Comparison of ENCODE assay signal across 10 cellular contexts in the genomic region with DNA sequence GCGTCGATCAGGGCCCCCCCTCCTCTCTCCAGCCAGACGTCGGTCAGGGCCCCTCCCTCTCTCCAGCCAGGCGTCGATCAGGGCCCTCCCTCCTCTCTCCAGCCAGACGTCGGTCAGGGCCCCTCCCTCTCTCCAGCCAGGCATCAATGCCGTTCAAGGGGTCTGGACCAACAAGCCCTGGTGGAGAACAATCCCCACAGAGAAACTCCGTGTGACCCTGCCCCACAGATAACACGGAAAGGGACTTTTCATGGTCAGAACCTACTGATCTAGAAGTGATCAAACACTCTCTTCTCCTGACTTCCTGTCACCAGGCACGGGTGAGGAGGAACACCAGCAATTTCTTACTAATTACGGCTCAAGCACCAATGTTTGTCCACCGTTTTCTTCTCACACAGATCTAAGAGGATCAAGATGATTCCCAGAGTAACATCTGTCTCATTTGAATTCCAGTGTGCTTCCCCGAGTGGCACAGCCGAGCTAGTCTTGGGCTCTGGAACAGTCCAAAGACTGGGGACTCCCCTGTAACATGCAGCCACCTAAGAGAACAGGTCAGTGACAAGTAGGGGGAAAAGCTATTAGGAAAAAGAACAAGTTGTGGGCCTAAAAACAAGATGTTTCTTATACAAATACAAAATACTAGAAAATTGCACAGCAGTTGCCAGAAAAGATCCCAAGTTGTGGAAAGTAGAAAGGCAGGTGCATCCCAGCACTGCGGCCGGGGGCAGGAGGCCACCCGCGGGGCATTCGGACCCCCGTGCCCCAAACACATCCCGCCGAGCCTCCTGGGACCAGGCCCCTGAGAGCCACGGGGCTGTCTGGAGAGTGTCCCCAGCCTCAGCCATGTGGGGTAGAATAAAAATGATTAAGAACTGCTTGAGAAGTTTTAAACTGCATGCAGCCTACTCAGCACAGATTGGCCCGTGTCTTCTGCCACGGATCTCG. TPM values are rescaled to one million over a fixed set of nuclear protein-coding genes. Genes with fewer than 3 reads are reported as not detected.
DNase-seq lines count a peak whose midpoint lies in the region; TF ChIP-seq lines count a peak whose summit lies in the region.
"Had no signal": no experiment of that assay in that cellular context is flagged by ENCODE, and none has a peak within 500 bp of the region (broad histone marks: within the 10 kb centered on the region; RNA-seq: fewer than 3 reads in every experiment).

No MANE protein-coding gene starts in this region.

- H3K36me3 ChIP-seq in CD4-positive, alpha-beta memory T cell (ENCODE audit: insufficient read depth, low read length) = peaks cover 17% of the 10 kb centered on the region
- H3K36me3 ChIP-seq in endodermal cell (ENCODE audit: control insufficient read depth, insufficient read depth, low read length) = no peaks in the 10 kb centered on the region

- H3K4me3 Mint-ChIP-seq in CD4-positive, alpha-beta memory T cell = peak overlapping the region; percentile 82 to 95 (median 84)
- H3K4me3 Mint-ChIP-seq in endodermal cell = no peak overlapping the region

- 73 to 80% methylated on average over 19 to 26 of the region's 28 CpGs for WGBS in endodermal cell (ENCODE audit: insufficient coverage in 1 of 2, insufficient read length in 1 of 2), 2 experiments

- H3K4me1 Mint-ChIP-seq in CD4-positive, alpha-beta memory T cell = peaks cover 47 to 91% (median 68%) of the 10 kb centered on the region in 4 donors
- H3K4me1 Mint-ChIP-seq in endodermal cell = peaks cover 22% of the 10 kb centered on the region

- no peaks in the 10 kb centered on the region for H3K27me3 ChIP-seq in CD4-positive, alpha-beta memory T cell (ENCODE audit: insufficient read depth, low read length)
- no peaks in the 10 kb centered on the region for H3K27me3 ChIP-seq in endodermal cell (ENCODE audit: control insufficient read depth, insufficient read depth, low read length, poor library complexity, severe bottlenecking)

- H3K27ac ChIP-seq in CD4-positive, alpha-beta memory T cell (ENCODE audit: low read depth, low read length) = peak overlapping the region; percentile 47
- peak overlapping the region; percentile 73 for H3K27ac ChIP-seq in endodermal cell (ENCODE audit: low read depth, low read length)

- TF ChIP-seq CTCF in endodermal cell (conservative IDR thresholded peaks at IDR 0.05) = no peak

- no peak overlapping the region for H3K9ac ChIP-seq in endodermal cell (ENCODE audit: extremely low read depth, low read length, poor library complexity, severe bottlenecking)

- no peaks in the 10 kb centered on the region for H3K9me3 ChIP-seq in CD4-positive, alpha-beta memory T cell (ENCODE audit: control insufficient read depth in 1 of 2, low read length in 2 of 2)
- no peaks in the 10 kb centered on the region for H3K9me3 ChIP-seq in endodermal cell (ENCODE audit: control insufficient read depth, low read length)

- CTCF ChIA-PET in CD4-positive, alpha-beta memory T cell (lab: Charles Lee; ENCODE audit: partially characterized antibody) = interaction anchor here (1.2 kb wide), 1 partner anchor 29 kb away, joined by 3 read pairs; no protein-coding TSS in a partner anchor

- no peak for DNase-seq in CD4-positive, alpha-beta memory T cell
- DNase-seq in NCI-H82 (lab: John Stamatoyannopoulos, UW) (peak; percentile 91), endodermal cell (no peak), retina (peak; percentile 55), NCI-H2227 (lab: John Stamatoyannopoulos, UW; ENCODE audit: unreplicated experiment) (no peak), NCI-H146 treated with DMSO at 0.1 percent for 48 hours (lab: John Stamatoyannopoulos, UW; ENCODE audit: unreplicated experiment) (no peak), NCI-H1105 treated with DMSO at 0.1 percent for 48 hours (lab: John Stamatoyannopoulos, UW) (no peak)
- DNase-seq in stimulated activated CD4-positive, alpha-beta T cell treated with anti-CD3 and anti-CD28 coated beads, Interleukin-2, amount 100 ng/mL, for 48 hours = no peak

- H3K27ac Mint-ChIP-seq in CD4-positive, alpha-beta memory T cell = peak overlapping the region; percentile 91 to 98 (median 95)
- peak overlapping the region; percentile 68 for H3K27ac Mint-ChIP-seq in endodermal cell

- H3K36me3 Mint-ChIP-seq in CD4-positive, alpha-beta memory T cell = peaks cover 28 to 55% of the 10 kb centered on the region in 2 donors
- no peaks in the 10 kb centered on the region for H3K36me3 Mint-ChIP-seq in endodermal cell (ENCODE audit: low read depth)

- POLR2A ChIA-PET in CD4-positive, alpha-beta memory T cell (lab: Charles Lee; ENCODE audit: partially characterized antibody) = interaction anchor here (0.7 to 2.6 kb wide), 6 partner anchors 11 to 53 kb away, joined by 3 to 18 read pairs (median 4); a partner anchor contains a TSS

- H3K9me3 Mint-ChIP-seq in CD4-positive, alpha-beta memory T cell = peaks cover 0 to 9% (median 0%) of the 10 kb centered on the region in 8 donors
- no peaks in the 10 kb centered on the region for H3K9me3 Mint-ChIP-seq in endodermal cell

- H3K27me3 Mint-ChIP-seq in CD4-positive, alpha-beta memory T cell = no peaks in the 10 kb centered on the region
- H3K27me3 Mint-ChIP-seq in endodermal cell (ENCODE audit: insufficient read depth) = no peaks in the 10 kb centered on the region

- intact Hi-C loops in CD4-positive, alpha-beta memory T cell (cut with micrococcal nuclease) = no loop called here

- H3K4me1 ChIP-seq in CD4-positive, alpha-beta memory T cell (ENCODE audit: insufficient read depth, low read length) = peaks cover 84% of the 10 kb centered on the region
- no peaks in the 10 kb centered on the region for H3K4me1 ChIP-seq in endodermal cell (ENCODE audit: control insufficient read depth, insufficient read depth, low read length)

- peak overlapping the region in 1 of 2 donors; percentile 5 for H3K4me3 ChIP-seq in CD4-positive, alpha-beta memory T cell (ENCODE audit: low read length in 2 of 2)
- H3K4me3 ChIP-seq in endodermal cell (ENCODE audit: low read length) = no peak overlapping the region

RNA-seq across cellular contexts. Expression of a gene that starts 11.7 kb away (rescaled TPM):
- 100 to 1,000 TPM; 171 to 174 TPM for total RNA-seq in CD4-positive, alpha-beta memory T cell
- polyA plus RNA-seq in CD4-positive, alpha-beta memory T cell = 100 to 1,000 TPM in 1 of 2 donors, 10 to 100 TPM in 1; 65.5 to 141 TPM
- 10 to 100 TPM in 1 of 2 donors, 1 to 10 TPM in 1; 6.3 to 12.0 TPM for total RNA-seq in endodermal cell
- polyA plus RNA-seq in endodermal cell (2013, experiment 1 of 2) = 27.0 TPM
- 25.2 TPM for polyA plus RNA-seq in endodermal cell (2013, experiment 2 of 2)

RNA-seq across cellular contexts. Expression of a gene that starts 58.3 kb away (rescaled TPM):
- not detected for total RNA-seq in CD4-positive, alpha-beta memory T cell
- not detected for polyA plus RNA-seq in CD4-positive, alpha-beta memory T cell
- not detected for total RNA-seq in endodermal cell
- polyA plus RNA-seq in endodermal cell (2013, experiment 1 of 2) = not detected
- polyA plus RNA-seq in endodermal cell (2013, experiment 2 of 2) = not detected
- total RNA-seq: dermis microvascular lymphatic vessel endothelial cell, left lobe of liver had no signal

Comparison
In these comparisons a context has a peak if more than half of its experiments do, and no peak if none do; other contexts are left out.
1. DNase-seq: peak in NCI-H82 (single experiment) and retina (single experiment); none in CD4-positive, alpha-beta memory T cell (0 of 5), endodermal cell (single experiment), NCI-H2227 (single experiment), stimulated activated CD4-positive, alpha-beta T cell treated with anti-CD3 and anti-CD28 coated beads, Interleukin-2, amount 100 ng/mL, for 48 hours (0 of 2), NCI-H146 treated with DMSO at 0.1 percent for 48 hours (single experiment) and NCI-H1105 treated with DMSO at 0.1 percent for 48 hours (single experiment).
2. RNA of a gene that starts 11.7 kb away (total RNA-seq): 171 to 174 TPM in CD4-positive, alpha-beta memory T cell; 6.3 to 12.0 TPM in endodermal cell; every median in the first group is over 10 times any median in the second.